ENCODE assay signal across 13 cellular contexts in the genomic region with DNA sequence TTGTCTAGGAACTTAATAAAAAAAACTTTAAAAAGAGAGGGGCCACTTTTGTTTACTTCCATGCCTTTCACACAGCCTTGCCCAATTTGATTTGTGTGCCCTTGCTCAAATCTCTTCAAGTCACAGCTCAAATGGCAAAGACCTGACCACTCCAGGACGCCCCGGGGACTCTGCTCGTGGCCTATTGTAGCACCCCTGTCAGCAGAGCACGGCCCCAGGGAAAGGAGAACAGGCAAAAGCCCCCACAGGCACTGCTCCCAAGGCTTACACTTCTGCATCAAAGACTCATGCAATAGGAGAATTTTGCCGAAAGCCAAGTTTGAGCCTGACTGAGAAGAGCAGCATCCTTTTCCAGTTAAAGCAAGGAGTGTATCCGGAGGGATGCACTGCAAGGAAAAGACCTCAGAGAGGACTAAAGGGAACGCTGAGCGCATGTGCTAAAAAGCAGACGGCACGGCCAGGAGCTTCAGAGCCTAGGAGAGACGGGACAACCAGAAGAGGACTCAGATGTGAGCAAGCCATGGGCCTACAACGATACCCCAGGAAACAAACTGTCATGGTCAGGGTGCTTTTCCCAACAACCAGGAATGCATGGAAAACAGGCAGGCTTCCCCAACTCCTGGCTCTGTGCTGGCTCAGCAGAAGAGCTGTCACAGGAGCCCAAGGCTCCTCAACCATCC. TPM values are rescaled to one million over a fixed set of nuclear protein-coding genes. Genes with fewer than 3 reads are reported as not detected.
DNase-seq lines count a peak whose midpoint lies in the region; ATAC-seq and TF ChIP-seq lines count a peak whose summit lies in the region.
"Had no signal": no experiment of that assay in that cellular context is flagged by ENCODE, and none has a peak within 500 bp of the region (broad histone marks: within the 10 kb centered on the region; RNA-seq: fewer than 3 reads in every experiment).

No MANE protein-coding gene starts in this region.

- H3K9me3 Mint-ChIP-seq in GM23338: no peaks in the 10 kb centered on the region; the same call in 2 of the 3 replicates
- H3K9me3 Mint-ChIP-seq in activated T-helper 17 cell treated with anti-CD3 and anti-CD28 coated beads, Interleukin-2, amount 50 U/mL, for 72 hours: no peaks in the 10 kb centered on the region
- no peaks in the 10 kb centered on the region for H3K9me3 Mint-ChIP-seq in memory B cell
- no peaks in the 10 kb centered on the region for H3K9me3 Mint-ChIP-seq in stimulated activated effector memory CD8-positive, alpha-beta T cell treated with anti-CD3 and anti-CD28 coated beads, Interleukin-12 subunit alpha, Interleukin-12 subunit beta, amount 100 ng/mL, for 72 hours
- H3K9me3 Mint-ChIP-seq: activated CD4-positive, alpha-beta T cell treated with anti-CD3 and anti-CD28 coated beads, Interleukin-2, amount 10 ng/mL, durations not matched to agents 7 days and 5 days had no signal

- peak; percentile 19 for ATAC-seq in GM23338
- ATAC-seq in activated T-helper 17 cell treated with anti-CD3 and anti-CD28 coated beads, Interleukin-2, amount 50 U/mL, for 72 hours (replicated peaks): no peak
- ATAC-seq in memory B cell (ENCODE audit: low read depth): no peak
- no peak for ATAC-seq in stimulated activated effector memory CD8-positive, alpha-beta T cell treated with anti-CD3 and anti-CD28 coated beads, Interleukin-12 subunit alpha, Interleukin-12 subunit beta, amount 100 ng/mL, for 72 hours
- ATAC-seq in GM18858 (IDR thresholded peaks at IDR 0.05; ENCODE audit: unreplicated experiment): no peak

- no peak overlapping the region for H3K27ac ChIP-seq in GM23338 (ENCODE audit: low read depth)

- H3K27ac Mint-ChIP-seq in GM23338: no peak overlapping the region
- H3K27ac Mint-ChIP-seq in activated T-helper 17 cell treated with anti-CD3 and anti-CD28 coated beads, Interleukin-2, amount 50 U/mL, for 72 hours: no peak overlapping the region
- no peak overlapping the region for H3K27ac Mint-ChIP-seq in memory B cell
- no peak overlapping the region for H3K27ac Mint-ChIP-seq in stimulated activated effector memory CD8-positive, alpha-beta T cell treated with anti-CD3 and anti-CD28 coated beads, Interleukin-12 subunit alpha, Interleukin-12 subunit beta, amount 100 ng/mL, for 72 hours
- H3K27ac Mint-ChIP-seq: activated CD4-positive, alpha-beta T cell treated with anti-CD3 and anti-CD28 coated beads, Interleukin-2, amount 10 ng/mL, durations not matched to agents 7 days and 5 days had no signal

- TF ChIP-seq CTCF in GM23338 (conservative IDR thresholded peaks at IDR 0.05; ENCODE audit: low read depth in 2 of 2): no peak

- no peaks in the 10 kb centered on the region for H3F3A ChIP-seq in GM23338 (replicated peaks; ENCODE audit: low read depth)

- H4K20me1 ChIP-seq in GM23338 (replicated peaks; ENCODE audit: insufficient read depth): peaks cover 90% of the 10 kb centered on the region

- DNase-seq in GM23338 (ENCODE audit: low spot score) (no peak), memory B cell (ENCODE audit: low spot score in 2 of 2) (no peak), DMS114 treated with DMSO at 0.1 percent for 48 hours (lab: John Stamatoyannopoulos, UW; ENCODE audit: unreplicated experiment) (no peak), islet precursor cell (no peak), NCI-H1092 (lab: John Stamatoyannopoulos, UW) (no peak)
- no peak for DNase-seq in stimulated activated effector memory CD8-positive, alpha-beta T cell treated with anti-CD3 and anti-CD28 coated beads, Interleukin-12 subunit alpha, Interleukin-12 subunit beta, amount 100 ng/mL, for 72 hours (ENCODE audit: low spot score in 2 of 2)
- DNase-seq: activated CD4-positive, alpha-beta T cell treated with anti-CD3 and anti-CD28 coated beads, Interleukin-2, amount 10 ng/mL, durations not matched to agents 7 days and 5 days; activated gamma-delta T cell; foreskin melanocyte; NCI-H345 had no signal

- H3K9me2 ChIP-seq in GM23338 (ENCODE audit: insufficient read depth): no peaks in the 10 kb centered on the region

- peaks cover 100% of the 10 kb centered on the region for H3K79me2 ChIP-seq in GM23338 (replicated peaks; ENCODE audit: insufficient read depth)

- no peak overlapping the region for H3K4me3 Mint-ChIP-seq in GM23338
- peak overlapping the region; percentile 34 for H3K4me3 Mint-ChIP-seq in activated T-helper 17 cell treated with anti-CD3 and anti-CD28 coated beads, Interleukin-2, amount 50 U/mL, for 72 hours
- H3K4me3 Mint-ChIP-seq in memory B cell: peak overlapping the region; percentile 37
- peak overlapping the region; percentile 9 for H3K4me3 Mint-ChIP-seq in stimulated activated effector memory CD8-positive, alpha-beta T cell treated with anti-CD3 and anti-CD28 coated beads, Interleukin-12 subunit alpha, Interleukin-12 subunit beta, amount 100 ng/mL, for 72 hours
- H3K4me3 Mint-ChIP-seq: activated CD4-positive, alpha-beta T cell treated with anti-CD3 and anti-CD28 coated beads, Interleukin-2, amount 10 ng/mL, durations not matched to agents 7 days and 5 days had no signal

- no peaks in the 10 kb centered on the region for H3K27me3 ChIP-seq in GM23338 (ENCODE audit: insufficient read depth)

- H3K4me2 ChIP-seq in GM23338: no peak overlapping the region

- H2AFZ ChIP-seq in GM23338: no peak overlapping the region

- no peak overlapping the region for H3K4me3 ChIP-seq in GM23338
- H3K4me3 ChIP-seq: skin epidermis had no signal

- H3K4me1 ChIP-seq in GM23338 (ENCODE audit: insufficient read depth): peaks cover 22% of the 10 kb centered on the region

- H3K27me3 Mint-ChIP-seq in GM23338 (ENCODE audit: insufficient read depth, low read depth, poor library complexity): peaks cover 3% of the 10 kb centered on the region
- no peaks in the 10 kb centered on the region for H3K27me3 Mint-ChIP-seq in activated T-helper 17 cell treated with anti-CD3 and anti-CD28 coated beads, Interleukin-2, amount 50 U/mL, for 72 hours
- no peaks in the 10 kb centered on the region for H3K27me3 Mint-ChIP-seq in memory B cell
- H3K27me3 Mint-ChIP-seq: activated CD4-positive, alpha-beta T cell treated with anti-CD3 and anti-CD28 coated beads, Interleukin-2, amount 10 ng/mL, durations not matched to agents 7 days and 5 days had no signal

- H3K36me3 Mint-ChIP-seq in GM23338 (ENCODE audit: low read depth): no peaks in the 10 kb centered on the region
- H3K36me3 Mint-ChIP-seq in activated T-helper 17 cell treated with anti-CD3 and anti-CD28 coated beads, Interleukin-2, amount 50 U/mL, for 72 hours (ENCODE audit: low read depth): peaks cover 13% of the 10 kb centered on the region
- H3K36me3 Mint-ChIP-seq in memory B cell: peaks cover 7% of the 10 kb centered on the region
- H3K36me3 Mint-ChIP-seq in stimulated activated effector memory CD8-positive, alpha-beta T cell treated with anti-CD3 and anti-CD28 coated beads, Interleukin-12 subunit alpha, Interleukin-12 subunit beta, amount 100 ng/mL, for 72 hours: peaks cover 20% of the 10 kb centered on the region

- H3K4me1 Mint-ChIP-seq in GM23338: peaks cover 73% of the 10 kb centered on the region
- peaks cover 60% of the 10 kb centered on the region for H3K4me1 Mint-ChIP-seq in activated T-helper 17 cell treated with anti-CD3 and anti-CD28 coated beads, Interleukin-2, amount 50 U/mL, for 72 hours
- peaks cover 72% of the 10 kb centered on the region for H3K4me1 Mint-ChIP-seq in memory B cell
- H3K4me1 Mint-ChIP-seq in stimulated activated effector memory CD8-positive, alpha-beta T cell treated with anti-CD3 and anti-CD28 coated beads, Interleukin-12 subunit alpha, Interleukin-12 subunit beta, amount 100 ng/mL, for 72 hours: peaks cover 89% of the 10 kb centered on the region

- H3K36me3 ChIP-seq in GM23338 (ENCODE audit: insufficient read depth): no peaks in the 10 kb centered on the region

TF ChIP-seq in GM23338, 12 proteins besides CTCF, POLR2A, EP300 and RAD21:
- TF ChIP-seq NANOG (IDR thresholded peaks at IDR 0.05; ENCODE audit: borderline replicate concordance) (no peak), EZH2 (IDR thresholded peaks at IDR 0.05; ENCODE audit: low read depth, unreplicated experiment) (no peak), EZH2phosphoT487 (IDR thresholded peaks at IDR 0.05; ENCODE audit: unreplicated experiment) (no peak), POLR2AphosphoS5 (IDR thresholded peaks at IDR 0.05; ENCODE audit: low read depth) (no peak)

RNA-seq across cellular contexts. Expression of a gene that starts 8.2 kb away (rescaled TPM):
- 42.7 and 54.8 TPM in 2 replicates for total RNA-seq in GM23338 (2014; rRNA removed; shearing (Covaris generic))
- 36.9 and 38.1 TPM in 2 replicates for polyA plus RNA-seq in GM23338 (2016; fragmentation: Nextera tagmentation; extraction: Ambion mirVana)
- total RNA-seq in activated T-helper 17 cell treated with anti-CD3 and anti-CD28 coated beads, Interleukin-2, amount 50 U/mL, for 72 hours: 10 to 100 TPM; 55.7 to 58.2 TPM
